In genomic region chr1:151131832-151132675, GRCh38 we compare ENCODE assay signal across 8 cellular contexts. TPM values are rescaled to one million over a fixed set of nuclear protein-coding genes. Genes with fewer than 3 reads are reported as not detected.
DNase-seq lines count a peak whose midpoint lies in the region; ATAC-seq and TF ChIP-seq lines count a peak whose summit lies in the region.

No MANE protein-coding gene starts in this region.

- peak; percentile 30 for ATAC-seq in WTC11
- ATAC-seq in omental fat pad (ENCODE audit: low FRiP score), result peak; percentile 40
- ATAC-seq in GM18858 (IDR thresholded peaks at IDR 0.05; ENCODE audit: unreplicated experiment), result no peak

- H3K9me3 Mint-ChIP-seq in CD14-positive monocyte (peaks cover 0 to 5% (median 0%) of the 10 kb centered on the region in 7 donors), WTC11 (no peaks in the 10 kb centered on the region; the same call in 1 of the 2 replicates), glutamatergic neuron (ENCODE audit: unreplicated experiment) (peaks cover 13% of the 10 kb centered on the region)

- DNase-seq in CD14-positive monocyte (ENCODE audit: low spot score) (no peak), WTC11 (ENCODE audit: low spot score) (peak; percentile 56), glutamatergic neuron (peak; percentile 60), omental fat pad (ENCODE audit: low spot score) (no peak), NCI-H146 treated with DMSO at 0.1 percent for 48 hours (lab: John Stamatoyannopoulos, UW; ENCODE audit: unreplicated experiment) (no peak), NCI-H2081 (lab: John Stamatoyannopoulos, UW) (no peak), NCI-H2107 (lab: John Stamatoyannopoulos, UW) (no peak)

- H3K4me3 Mint-ChIP-seq in CD14-positive monocyte, result peak overlapping the region; percentile 80 to 88
- H3K4me3 Mint-ChIP-seq in WTC11, result peak overlapping the region; percentile 72
- peak overlapping the region; percentile 73 for H3K4me3 Mint-ChIP-seq in glutamatergic neuron (ENCODE audit: unreplicated experiment)

- H3K4me1 Mint-ChIP-seq in CD14-positive monocyte, result peaks cover 15% of the 10 kb centered on the region
- H3K4me1 Mint-ChIP-seq in WTC11, result peaks cover 15% of the 10 kb centered on the region
- peaks cover 11% of the 10 kb centered on the region for H3K4me1 Mint-ChIP-seq in glutamatergic neuron (ENCODE audit: low read depth, unreplicated experiment)

- CTCF ChIA-PET in WTC11 (lab: Charles Lee), result interaction anchor here (0.5 to 4.2 kb wide), 16 partner anchors 11 to 125 kb away, joined by 3 to 50 read pairs (median 6); partner anchors contain the start of genes C1orf56, CDC42SE1, GABPB2 and LYSMD1

- no peak overlapping the region for H3K27ac Mint-ChIP-seq in CD14-positive monocyte
- no peak overlapping the region for H3K27ac Mint-ChIP-seq in WTC11
- H3K27ac Mint-ChIP-seq in glutamatergic neuron (ENCODE audit: unreplicated experiment), result no peak overlapping the region

- POLR2A ChIA-PET in WTC11 (lab: Charles Lee), result interaction anchor here (0.7 to 1.4 kb wide), 9 partner anchors 10 to 82 kb away, joined by 3 to 11 read pairs (median 4); partner anchors contain the start of genes LYSMD1, TNFAIP8L2 and VPS72

- TF ChIP-seq CTCF in CD14-positive monocyte (IDR thresholded peaks at IDR 0.05) (no peak), WTC11 (IDR thresholded peaks at IDR 0.05) (no peak), glutamatergic neuron (IDR thresholded peaks at IDR 0.05; ENCODE audit: partially characterized antibody, unreplicated experiment) (no peak), omental fat pad (IDR thresholded peaks at IDR 0.05) (no peak)

- peaks cover 8 to 14% (median 8%) of the 10 kb centered on the region in 3 donors for H3K27me3 Mint-ChIP-seq in CD14-positive monocyte (ENCODE audit: low read depth in 3 of 3)
- peaks cover 43% of the 10 kb centered on the region for H3K27me3 Mint-ChIP-seq in WTC11 (ENCODE audit: low read depth)
- H3K27me3 Mint-ChIP-seq in glutamatergic neuron (ENCODE audit: unreplicated experiment), result peaks cover 21% of the 10 kb centered on the region

- no peaks in the 10 kb centered on the region for H3K36me3 Mint-ChIP-seq in CD14-positive monocyte
- H3K36me3 Mint-ChIP-seq in WTC11, result peaks cover 14% of the 10 kb centered on the region
- peaks cover 13% of the 10 kb centered on the region for H3K36me3 Mint-ChIP-seq in glutamatergic neuron (ENCODE audit: unreplicated experiment)

- intact Hi-C loops in CD14-positive monocyte (cut with micrococcal nuclease), result no loop called here

TF ChIP-seq in WTC11, 78 proteins besides CTCF, POLR2A, EP300 and RAD21:
- TF ChIP-seq CDX4 (CRISPR knock-in tag; IDR thresholded peaks at IDR 0.05; ENCODE audit: borderline replicate concordance) (no peak), ZBTB21 (CRISPR knock-in tag; IDR thresholded peaks at IDR 0.05; ENCODE audit: borderline replicate concordance) (no peak), ZMAT4 (CRISPR knock-in tag; IDR thresholded peaks at IDR 0.05) (no peak), SOX15 (CRISPR knock-in tag; IDR thresholded peaks at IDR 0.05) (no peak), ATF2 (CRISPR knock-in tag; IDR thresholded peaks at IDR 0.05; ENCODE audit: borderline replicate concordance, low read depth) (no peak), ETV6 (CRISPR knock-in tag; IDR thresholded peaks at IDR 0.05) (no peak), NFE2L1 (CRISPR knock-in tag; IDR thresholded peaks at IDR 0.05) (no peak), ZNF138 (CRISPR knock-in tag; conservative IDR thresholded peaks at IDR 0.05) (no peak), NFATC4 (CRISPR knock-in tag; IDR thresholded peaks at IDR 0.05) (no peak), IRF2 (CRISPR knock-in tag; IDR thresholded peaks at IDR 0.05; ENCODE audit: borderline replicate concordance, low read depth) (no peak), KAT7 (CRISPR knock-in tag; IDR thresholded peaks at IDR 0.05; ENCODE audit: borderline replicate concordance) (no peak), GABPB1 (CRISPR knock-in tag; IDR thresholded peaks at IDR 0.05) (no peak), FOXJ3 (CRISPR knock-in tag; IDR thresholded peaks at IDR 0.05; ENCODE audit: borderline replicate concordance) (no peak), TCF7 (CRISPR knock-in tag; IDR thresholded peaks at IDR 0.05; ENCODE audit: low read depth) (no peak), NFYB (CRISPR knock-in tag; conservative IDR thresholded peaks at IDR 0.05; ENCODE audit: low read depth) (no peak), E2F5 (CRISPR knock-in tag; IDR thresholded peaks at IDR 0.05) (no peak), AFF4 (CRISPR knock-in tag; IDR thresholded peaks at IDR 0.05; ENCODE audit: borderline replicate concordance) (no peak), MYBL2 (CRISPR knock-in tag; IDR thresholded peaks at IDR 0.05) (no peak)

RNA-seq across cellular contexts. Expression of gene SEMA6C, which starts 14.4 kb away (rescaled TPM):
- 1 to 10 TPM in 1 of 2 donors, under 1 TPM in 1; 0.39 to 1.4 TPM for polyA plus RNA-seq in CD14-positive monocyte
- 16.3 to 21.0 TPM (median 18.1 TPM) in 3 replicates for total RNA-seq in WTC11 (2021)
- total RNA-seq in glutamatergic neuron (ENCODE audit: unreplicated experiment), result 119 TPM
- 10 to 100 TPM in 1 of 4 donors, 1 to 10 TPM in 3; 2.6 to 25.5 (median 4.1) TPM for total RNA-seq in omental fat pad

RNA-seq across cellular contexts. Expression of gene TNFAIP8L2, which starts 24.4 kb away (rescaled TPM):
- 100 to 1,000 TPM; 103 to 104 TPM for polyA plus RNA-seq in CD14-positive monocyte
- total RNA-seq in WTC11 (2021) (0.15 TPM in 1 of 3 replicates, not detected in the others), glutamatergic neuron (ENCODE audit: unreplicated experiment) (not detected), omental fat pad (10 to 100 TPM in 3 of 4 donors, 1 to 10 TPM in 1; 7.6 to 16.4 (median 13.0) TPM)

RNA-seq across cellular contexts. Expression of gene LYSMD1, which starts 33.6 kb away (rescaled TPM):
- polyA plus RNA-seq in CD14-positive monocyte, result under 1 TPM in 1 of 2 donors, not detected in 1; 0.24 TPM
- total RNA-seq in WTC11 (2021) (6.3 to 7.8 TPM (median 6.9 TPM) in 3 replicates), glutamatergic neuron (ENCODE audit: unreplicated experiment) (21.9 TPM), omental fat pad (10 to 100 TPM in 2 of 4 donors, 1 to 10 TPM in 2; 4.1 to 11.0 (median 9.8) TPM)

RNA-seq across cellular contexts. Expression of gene SCNM1, which starts 33.9 kb away (rescaled TPM):
- 100 to 1,000 TPM; 103 to 110 TPM for polyA plus RNA-seq in CD14-positive monocyte
- total RNA-seq in WTC11 (2021), result 35.3 to 45.3 TPM (median 35.8 TPM) in 3 replicates
- total RNA-seq in glutamatergic neuron (ENCODE audit: unreplicated experiment), result 44.2 TPM
- 10 to 100 TPM; 12.0 to 24.7 (median 20.7) TPM for total RNA-seq in omental fat pad

RNA-seq across cellular contexts. Expression of gene TMOD4, which starts 43.7 kb away (rescaled TPM):
- not detected for polyA plus RNA-seq in CD14-positive monocyte
- total RNA-seq in WTC11 (2021) (0.66 to 0.82 TPM (median 0.79 TPM) in 3 replicates), glutamatergic neuron (ENCODE audit: unreplicated experiment) (0.76 TPM), omental fat pad (1 to 10 TPM in 1 of 4 donors, not detected in 3; 1.9 TPM)

Comparison
In these comparisons a context has a peak if more than half of its experiments do, and no peak if none do; other contexts are left out.
1. DNase-seq: peak in WTC11 (single experiment) and glutamatergic neuron (single experiment); none in CD14-positive monocyte (single experiment), omental fat pad (single experiment), NCI-H146 treated with DMSO at 0.1 percent for 48 hours (single experiment), NCI-H2081 (0 of 2) and NCI-H2107 (single experiment).
2. Peak in every context shown above with its lines, with median percentiles within 50 percentile points of each other: H3K4me3 Mint-ChIP-seq.